Comparison of ENCODE assay signal across 20 cellular contexts in genomic region chr12:94671917-94672316, GRCh38. TPM values are rescaled to one million over a fixed set of nuclear protein-coding genes. Genes with fewer than 3 reads are reported as not detected.
"Had no signal": no experiment of that assay in that cellular context is flagged by ENCODE, and none has a peak within 500 bp of the region (broad histone marks: within the 10 kb centered on the region; RNA-seq: fewer than 3 reads in every experiment).

No MANE protein-coding gene starts in this region.

- H3K27ac ChIP-seq: esophagus squamous epithelium, gastroesophageal sphincter, psoas muscle, right lobe of liver, testis, tibial nerve, upper lobe of right lung, vagina had no signal

- ATAC-seq: gastroesophageal sphincter; left lobe of liver; naive thymus-derived CD4-positive, alpha-beta T cell; psoas muscle; right lobe of liver; stimulated activated naive B cell treated with anti-CD40 and anti-IgM and Interleukin-4, amounts not matched to agents 10 μg/mL and 1 μg/mL and 100 μg/mL, for 72 hours; stimulated activated naive CD8-positive, alpha-beta T cell treated with anti-CD3 and anti-CD28 coated beads, Interleukin-15, amount 100 ng/mL, for 72 hours; upper lobe of right lung had no signal

- H3K9me3 ChIP-seq: esophagus squamous epithelium, gastroesophageal sphincter, psoas muscle, right lobe of liver, testis, tibial nerve, upper lobe of right lung, vagina had no signal

- H3K4me1 ChIP-seq: psoas muscle, right lobe of liver had no signal

- H3K36me3 ChIP-seq: esophagus squamous epithelium, gastroesophageal sphincter, right lobe of liver, tibial nerve, upper lobe of right lung, vagina had no signal

- H3K4me3 ChIP-seq: esophagus squamous epithelium, gastroesophageal sphincter, psoas muscle, right lobe of liver, testis, tibial nerve, upper lobe of right lung, vagina had no signal

- DNase-seq: esophagus squamous epithelium; foreskin fibroblast; glutamatergic neuron; islet precursor cell; mammary epithelial cell; naive thymus-derived CD4-positive, alpha-beta T cell; nephron progenitor cell; psoas muscle; retina; right lobe of liver; stimulated activated CD4-positive, alpha-beta T cell treated with anti-CD3 and anti-CD28 coated beads, Interleukin-2, amount 100 ng/mL, for 24 hours; stimulated activated CD4-positive, alpha-beta T cell treated with anti-CD3 and anti-CD28 coated beads, Interleukin-4, amount 100 ng/mL, for 4 hours; stimulated activated naive B cell treated with anti-CD40 and anti-IgM and Interleukin-4, amounts not matched to agents 10 μg/mL and 1 μg/mL and 100 μg/mL, for 72 hours; stimulated activated naive CD8-positive, alpha-beta T cell treated with anti-CD3 and anti-CD28 coated beads, Interleukin-15, amount 100 ng/mL, for 72 hours; testis; upper lobe of right lung had no signal

- H3K27me3 ChIP-seq: esophagus squamous epithelium, gastroesophageal sphincter, right lobe of liver, testis, tibial nerve, upper lobe of right lung, vagina had no signal

RNA-seq across cellular contexts. Expression of gene TMCC3, which starts 21.6 kb away (rescaled TPM):
- polyA plus RNA-seq: naive thymus-derived CD4-positive, alpha-beta T cell had no signal
